Comparison of ENCODE assay signal across 27 cellular contexts in genomic region chr7:24365606-24366005, GRCh38.
"Had no signal": no experiment of that assay in that cellular context is flagged by ENCODE, and none has a peak within 500 bp of the region (broad histone marks: within the 10 kb centered on the region; RNA-seq: fewer than 3 reads in every experiment).

No MANE protein-coding gene starts in this region.

- H3K27me3 Mint-ChIP-seq: dendritic cell treated with granulocyte-macrophage colony-stimulating factor and Interleukin-4, amounts not matched to agents 40 ng/mL and 50 ng/mL, for 4 days; stimulated activated memory B cell treated with anti-CD40 and anti-IgM and Interleukin-4, amounts not matched to agents 10 μg/mL and 1 μg/mL and 100 μg/mL, for 72 hours had no signal

- H3K4me3 ChIP-seq: colonic mucosa, gastrocnemius medialis, heart right ventricle, lung, prostate gland, sigmoid colon, skin epidermis, spleen, thoracic aorta, tibial nerve, upper lobe of left lung had no signal

- H3K4me1 ChIP-seq: colonic mucosa, gastrocnemius medialis, heart right ventricle, prostate gland, spleen, tibial nerve, upper lobe of left lung had no signal

- H3K36me3 Mint-ChIP-seq: immature natural killer cell; memory B cell; naive B cell; natural killer cell treated with Interleukin-12 subunit alpha and Interleukin-12 subunit beta and Interleukin-15 and Interleukin-18, amount 100 ng/mL, for 72 hours; stimulated activated memory B cell treated with anti-CD40 and anti-IgM and Interleukin-4, amounts not matched to agents 10 μg/mL and 1 μg/mL and 100 μg/mL, for 72 hours had no signal

- H3K4me3 Mint-ChIP-seq: dendritic cell treated with granulocyte-macrophage colony-stimulating factor and Interleukin-4, amounts not matched to agents 40 ng/mL and 50 ng/mL, for 4 days; endodermal cell; immature natural killer cell; memory B cell; natural killer cell treated with Interleukin-12 subunit alpha and Interleukin-12 subunit beta and Interleukin-15 and Interleukin-18, amount 100 ng/mL, for 72 hours; neural crest cell; stimulated activated memory B cell treated with anti-CD40 and anti-IgM and Interleukin-4, amounts not matched to agents 10 μg/mL and 1 μg/mL and 100 μg/mL, for 72 hours had no signal

- H3K9me3 Mint-ChIP-seq: dendritic cell treated with granulocyte-macrophage colony-stimulating factor and Interleukin-4, amounts not matched to agents 40 ng/mL and 50 ng/mL, for 4 days; endodermal cell; immature natural killer cell; memory B cell; natural killer cell treated with Interleukin-12 subunit alpha and Interleukin-12 subunit beta and Interleukin-15 and Interleukin-18, amount 100 ng/mL, for 72 hours; neural crest cell; stimulated activated memory B cell treated with anti-CD40 and anti-IgM and Interleukin-4, amounts not matched to agents 10 μg/mL and 1 μg/mL and 100 μg/mL, for 72 hours had no signal

- H3K36me3 ChIP-seq: colonic mucosa, gastrocnemius medialis, heart right ventricle, prostate gland, sigmoid colon, spleen, thoracic aorta, tibial nerve, upper lobe of left lung had no signal

- H3K27me3 ChIP-seq: colonic mucosa, gastrocnemius medialis, heart right ventricle, sigmoid colon, spleen, tibial nerve, upper lobe of left lung had no signal

- H3K4me1 Mint-ChIP-seq: immature natural killer cell; memory B cell; naive B cell; neural crest cell; stimulated activated memory B cell treated with anti-CD40 and anti-IgM and Interleukin-4, amounts not matched to agents 10 μg/mL and 1 μg/mL and 100 μg/mL, for 72 hours had no signal

- DNase-seq: colonic mucosa; effector CD8-positive, alpha-beta T cell; endodermal cell; foreskin fibroblast; gastrocnemius medialis; heart right ventricle; hypothalamus; immature natural killer cell; naive B cell; right cardiac atrium; sigmoid colon; spleen; stimulated activated CD4-positive, alpha-beta T cell treated with anti-CD3 and anti-CD28 coated beads, Interleukin-4, amount 100 ng/mL, for 4 hours; stimulated activated naive CD8-positive, alpha-beta T cell treated with anti-CD3 and anti-CD28 coated beads, Interleukin-15, Interleukin-2, amounts not matched to agents 100 U/mL and 50 U/mL, for 24 hours; substantia nigra; upper lobe of left lung had no signal

- H3K27ac Mint-ChIP-seq: dendritic cell treated with granulocyte-macrophage colony-stimulating factor and Interleukin-4, amounts not matched to agents 40 ng/mL and 50 ng/mL, for 4 days; endodermal cell; immature natural killer cell; memory B cell; natural killer cell treated with Interleukin-12 subunit alpha and Interleukin-12 subunit beta and Interleukin-15 and Interleukin-18, amount 100 ng/mL, for 72 hours; stimulated activated memory B cell treated with anti-CD40 and anti-IgM and Interleukin-4, amounts not matched to agents 10 μg/mL and 1 μg/mL and 100 μg/mL, for 72 hours had no signal

- H3K27ac ChIP-seq: colonic mucosa, epithelial cell of prostate, gastrocnemius medialis, heart right ventricle, prostate gland, sigmoid colon, skin epidermis, spleen, thoracic aorta, tibial nerve, upper lobe of left lung had no signal

- H3K9me3 ChIP-seq: colonic mucosa, gastrocnemius medialis, heart right ventricle, prostate gland, sigmoid colon, spleen, thoracic aorta, tibial nerve, upper lobe of left lung had no signal
